In the genomic region with DNA sequence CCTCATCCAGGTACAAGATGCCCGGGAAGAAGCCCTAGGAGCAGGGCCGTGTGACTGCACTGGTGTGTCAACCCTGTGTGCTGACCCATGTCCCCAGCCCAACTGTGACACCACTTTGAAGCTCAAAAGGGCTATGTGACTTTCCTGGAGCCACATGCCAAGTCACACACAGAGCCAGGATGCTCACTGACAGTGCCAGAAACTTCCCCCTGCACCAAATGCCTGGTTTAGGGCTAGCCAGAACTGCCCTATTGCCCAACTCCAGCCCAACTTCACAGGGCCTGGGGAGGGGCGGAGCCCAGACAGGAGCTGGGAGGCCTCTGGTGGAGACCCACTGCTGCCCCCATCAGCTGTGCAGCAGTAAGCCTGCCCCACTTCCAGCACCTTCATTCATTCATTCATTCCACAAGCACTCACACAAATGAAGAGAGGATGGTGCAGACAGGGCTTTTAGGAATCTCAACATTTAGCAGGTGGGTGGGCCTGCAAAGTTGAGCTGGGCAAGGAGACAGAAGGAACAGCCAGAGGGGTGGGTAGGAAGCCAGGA, we compare ENCODE assay signal across 14 cellular contexts. TPM values are rescaled to one million over a fixed set of nuclear protein-coding genes. Genes with fewer than 3 reads are reported as not detected.
A peak's percentile ranks its signal among the peaks of the same experiment; 100 is the strongest.
DNase-seq lines count a peak whose midpoint lies in the region; FAIRE-seq and TF ChIP-seq lines count a peak whose summit lies in the region.
"Had no signal": no experiment of that assay in that cellular context is flagged by ENCODE, and none has a peak within 500 bp of the region (broad histone marks: within the 10 kb centered on the region; RNA-seq: fewer than 3 reads in every experiment).

No MANE protein-coding gene starts in this region.

- dilution Hi-C loops in endothelial cell of umbilical vein (cut with MboI; ENCODE audit: extremely low pct_ligation_motif_present, low sequenced_read_pairs) = no loop called here

- H3K9me3 ChIP-seq in NT2/D1 (ENCODE audit: insufficient read depth, low read length) (no peaks in the 10 kb centered on the region), endothelial cell of umbilical vein (replicated peaks; ENCODE audit: control insufficient read depth, insufficient read depth, low read length) (no peaks in the 10 kb centered on the region)
- H3K9me3 ChIP-seq: lower lobe of right lung, upper lobe of left lung had no signal

- intact Hi-C loops in endothelial cell of umbilical vein (cut with micrococcal nuclease) = no loop called here

- no peaks in the 10 kb centered on the region for H3K79me2 ChIP-seq in endothelial cell of umbilical vein (ENCODE audit: control insufficient read depth, insufficient read depth, low read length)

- TF ChIP-seq CTCF in endothelial cell of umbilical vein (IDR thresholded peaks at IDR 0.05; ENCODE audit: extremely low read depth in 1 of 2, insufficient read depth in 1 of 2, low read depth in 1 of 2, low read length in 2 of 2) (no peak), retinal pigment epithelial cell (conservative IDR thresholded peaks at IDR 0.05; ENCODE audit: low read depth, low read length) (peak; percentile 5)

- no peak for TF ChIP-seq POLR2A in endothelial cell of umbilical vein (IDR thresholded peaks at IDR 0.05; ENCODE audit: low read depth, low read length)

- H3K9ac ChIP-seq in NT2/D1 (ENCODE audit: insufficient read length, low read depth) (no peak overlapping the region), endothelial cell of umbilical vein (replicated peaks; ENCODE audit: extremely low read depth, insufficient read depth, low read length) (no peak overlapping the region)

- H3K4me2 ChIP-seq in endothelial cell of umbilical vein (ENCODE audit: insufficient read depth, low read length) = no peak overlapping the region

- no peak for FAIRE-seq in endothelial cell of umbilical vein (lab: Jason Lieb, UNC)
- FAIRE-seq: A204.1 had no signal

- CTCF ChIA-PET in endothelial cell of umbilical vein (lab: Charles Lee) = interaction anchor here (0.6 to 1.9 kb wide), 4 partner anchors 12 to 129 kb away, joined by 3 to 9 read pairs (median 4); no protein-coding TSS in a partner anchor

- H3K9me1 ChIP-seq in endothelial cell of umbilical vein (replicated peaks; ENCODE audit: control insufficient read depth, extremely low read depth, insufficient read depth, low read length) = no peaks in the 10 kb centered on the region

- no TSS peak for BruUV-seq in endothelial cell of umbilical vein (replicated peaks; lab: Mats Ljungman, UMichigan)

- H4K20me1 ChIP-seq in endothelial cell of umbilical vein (replicated peaks; ENCODE audit: control insufficient read depth, extremely low read depth, insufficient read depth, low read length) = no peaks in the 10 kb centered on the region

- peak; percentile 20 for DNase-seq in NCI-H82 (lab: John Stamatoyannopoulos, UW)
- DNase-seq in NCI-H82 treated with DMSO at 0.1 percent for 48 hours (lab: John Stamatoyannopoulos, UW; ENCODE audit: unreplicated experiment) = no peak
- peak; percentile 32 for DNase-seq in NT2/D1 (ENCODE audit: low read depth, low spot score)
- no peak for DNase-seq in endothelial cell of umbilical vein (ENCODE audit: low read depth, low spot score)
- no peak for DNase-seq in retinal pigment epithelial cell (ENCODE audit: low read depth)
- no peak for DNase-seq in NCI-H1417 (lab: John Stamatoyannopoulos, UW)
- DNase-seq in NCI-H1694 (lab: John Stamatoyannopoulos, UW) = no peak
- DNase-seq in kidney tubule cell (ENCODE audit: low spot score) = no peak
- DNase-seq: activated CD4-positive, alpha-beta T cell treated with anti-CD3 and anti-CD28 coated beads, Interleukin-2, amount 10 ng/mL, durations not matched to agents 24 days and 14 days; brain microvascular endothelial cell; Calu3; lower lobe of right lung; upper lobe of left lung had no signal

- no peak overlapping the region for H2AFZ ChIP-seq in endothelial cell of umbilical vein (ENCODE audit: low read depth, low read length)

- H3K36me3 ChIP-seq in NT2/D1 (ENCODE audit: insufficient read depth, insufficient read length, low read length) = no peaks in the 10 kb centered on the region
- no peaks in the 10 kb centered on the region for H3K36me3 ChIP-seq in endothelial cell of umbilical vein (ENCODE audit: control insufficient read depth in 2 of 2, extremely low read depth in 1 of 2, insufficient read depth in 2 of 2, low read length in 2 of 2)
- H3K36me3 ChIP-seq: brain microvascular endothelial cell, lower lobe of right lung, upper lobe of left lung had no signal

- H3K4me3 ChIP-seq in NT2/D1 (ENCODE audit: insufficient read length, low read depth) (no peak overlapping the region), endothelial cell of umbilical vein (replicated peaks in 1 of 3; ENCODE audit: insufficient read depth in 1 of 3, low read depth in 1 of 3, low read length in 3 of 3) (no peak overlapping the region), retinal pigment epithelial cell (ENCODE audit: low read length) (no peak overlapping the region)
- H3K4me3 ChIP-seq: lower lobe of right lung, upper lobe of left lung had no signal

- H3K4me1 ChIP-seq in NT2/D1 (ENCODE audit: insufficient read depth, insufficient read length) (peaks cover 58% of the 10 kb centered on the region), endothelial cell of umbilical vein (ENCODE audit: control insufficient read depth, extremely low read depth, insufficient read depth, low read length) (peaks cover 2% of the 10 kb centered on the region)

- no peak overlapping the region for H3K27ac ChIP-seq in endothelial cell of umbilical vein (ENCODE audit: insufficient read depth, low read depth, low read length)
- H3K27ac ChIP-seq: brain microvascular endothelial cell, lower lobe of right lung had no signal

- H3K27me3 ChIP-seq in NT2/D1 (ENCODE audit: insufficient read depth, insufficient read length) (peaks cover 31% of the 10 kb centered on the region), endothelial cell of umbilical vein (ENCODE audit: control insufficient read depth in 2 of 2, insufficient read depth in 2 of 2, low read length in 2 of 2) (peaks cover 0 to 10% of the 10 kb centered on the region in 2 experiments)

- POLR2A ChIA-PET in endothelial cell of umbilical vein (lab: Charles Lee) = no interaction called here

TF ChIP-seq in endothelial cell of umbilical vein, 7 proteins besides CTCF, POLR2A, EP300 and RAD21:
- TF ChIP-seq FOS (IDR thresholded peaks at IDR 0.05; ENCODE audit: borderline replicate concordance, insufficient read depth, low read length) (no peak), EZH2 (IDR thresholded peaks at IDR 0.05; ENCODE audit: borderline replicate concordance, low read depth, low read length, severe bottlenecking) (peak; percentile 31)
TF ChIP-seq in endothelial cell of umbilical vein: peak in this region for 1.

RNA-seq across cellular contexts. Expression of gene KCNQ4, which starts 36.7 kb away (rescaled TPM):
- 0.07 and 0.23 TPM in 2 replicates for total RNA-seq in endothelial cell of umbilical vein
- 0.06 TPM in 2 replicates for polyA plus RNA-seq in endothelial cell of umbilical vein
- polyA plus RNA-seq in endothelial cell of umbilical vein (2011; cell fraction: cytosol; rRNA removed) = 0.01 TPM in 2 replicates
- 0.18 and 0.21 TPM in 2 replicates for polyA plus RNA-seq in endothelial cell of umbilical vein (2011; cell fraction: nucleus; rRNA removed)
- 0.12 and 0.26 TPM in 2 replicates for polyA plus RNA-seq in endothelial cell of umbilical vein (2012)
- 0.07 TPM in 1 of 2 replicates, not detected in the other for polyA minus RNA-seq in endothelial cell of umbilical vein
- polyA minus RNA-seq in endothelial cell of umbilical vein (2011; cell fraction: cytosol; rRNA and poly(A)+ RNA removed) = not detected
- polyA minus RNA-seq in endothelial cell of umbilical vein (2011; cell fraction: nucleus; rRNA and poly(A)+ RNA removed) = 0.14 and 0.29 TPM in 2 replicates

RNA-seq across cellular contexts. Expression of gene CITED4, which starts 41.8 kb away (rescaled TPM):
- total RNA-seq in endothelial cell of umbilical vein = 10.9 and 11.3 TPM in 2 replicates
- 3.8 and 4.7 TPM in 2 replicates for polyA plus RNA-seq in endothelial cell of umbilical vein
- 2.3 and 4.4 TPM in 2 replicates for polyA plus RNA-seq in endothelial cell of umbilical vein (2011; cell fraction: cytosol; rRNA removed)
- polyA plus RNA-seq in endothelial cell of umbilical vein (2011; cell fraction: nucleus; rRNA removed) = 0.79 and 1.5 TPM in 2 replicates
- polyA plus RNA-seq in endothelial cell of umbilical vein (2012) = 3.3 and 5.7 TPM in 2 replicates
- polyA minus RNA-seq in endothelial cell of umbilical vein = 0.34 and 0.90 TPM in 2 replicates
- 12.4 TPM for polyA minus RNA-seq in endothelial cell of umbilical vein (2011; cell fraction: cytosol; rRNA and poly(A)+ RNA removed)
- 0.87 and 3.6 TPM in 2 replicates for polyA minus RNA-seq in endothelial cell of umbilical vein (2011; cell fraction: nucleus; rRNA and poly(A)+ RNA removed)

Comparison
In these comparisons a context has a peak if more than half of its experiments do, and no peak if none do; other contexts are left out.
1. DNase-seq: peak in NCI-H82 (single experiment) and NT2/D1 (single experiment); none in NCI-H82 treated with DMSO at 0.1 percent for 48 hours (single experiment), endothelial cell of umbilical vein (single experiment), retinal pigment epithelial cell (single experiment), NCI-H1417 (0 of 3), NCI-H1694 (single experiment) and kidney tubule cell (single experiment).